In the genomic region with DNA sequence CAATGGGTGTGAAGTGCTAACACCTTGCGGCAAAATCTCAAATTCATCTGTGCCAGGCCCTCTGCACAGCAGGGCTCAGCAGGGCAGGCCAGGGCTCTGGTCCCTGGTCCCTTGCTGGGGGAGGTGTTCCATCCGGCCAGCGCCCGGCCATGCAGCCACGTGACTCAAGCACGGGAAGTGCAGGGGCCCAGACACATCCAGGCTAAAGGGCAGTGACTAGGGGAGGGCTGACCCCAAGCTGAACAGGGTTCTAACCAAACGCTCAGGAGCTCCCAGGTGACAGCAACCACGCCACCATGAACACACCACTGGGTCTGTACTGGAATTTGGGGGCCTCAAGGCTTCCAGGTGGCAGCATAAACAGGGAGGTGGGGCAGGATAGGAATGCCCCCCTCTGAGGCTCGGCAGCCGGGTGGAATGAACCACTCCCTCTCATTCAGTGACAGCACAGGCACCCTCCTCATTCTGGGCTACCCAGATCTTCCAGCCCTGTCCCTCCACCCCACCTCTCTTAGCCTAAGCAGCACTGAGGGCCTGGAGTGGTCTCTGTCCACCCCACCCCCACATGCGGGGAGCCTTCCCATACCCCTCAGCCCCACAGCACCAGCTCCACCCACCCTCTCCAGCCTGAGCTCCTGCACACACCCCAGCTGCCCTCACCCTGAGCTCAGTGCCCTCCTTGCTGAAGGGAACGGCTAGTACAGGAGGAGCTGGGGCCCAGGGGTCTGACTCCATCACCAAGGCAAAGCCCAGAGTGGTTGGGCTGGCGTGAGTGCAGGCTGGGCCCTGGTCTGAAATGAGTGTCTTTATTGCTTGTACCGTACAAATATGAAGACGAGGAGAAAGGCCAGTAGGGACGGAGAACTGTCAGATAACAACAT, we compare ENCODE assay signal across 13 cellular contexts. TPM values are rescaled to one million over a fixed set of nuclear protein-coding genes. Genes with fewer than 3 reads are reported as not detected.
DNase-seq lines count a peak whose midpoint lies in the region; ATAC-seq, FAIRE-seq and TF ChIP-seq lines count a peak whose summit lies in the region.
"Had no signal": no experiment of that assay in that cellular context is flagged by ENCODE, and none has a peak within 500 bp of the region (broad histone marks: within the 10 kb centered on the region; RNA-seq: fewer than 3 reads in every experiment).

No MANE protein-coding gene starts in this region.

- H4K20me1 ChIP-seq in HepG2 (ENCODE audit: insufficient read depth, low read length) = no peaks in the 10 kb centered on the region
- H4K20me1 ChIP-seq in mammary epithelial cell (ENCODE audit: insufficient read depth, low read length) = peaks cover 2% of the 10 kb centered on the region
- no peaks in the 10 kb centered on the region; the same call in 1 of the 2 replicates for H4K20me1 ChIP-seq in OCI-LY7 (ENCODE audit: insufficient read depth, low read length)

- in situ Hi-C loops in HepG2 (cut with HindIII; ENCODE audit: extremely low pct_ligation_motif_present, low pct_unique_long_range_greater_than_20kb) = no loop called here
- in situ Hi-C loops in mammary epithelial cell (cut with MboI; ENCODE audit: low sequenced_read_pairs in 2 of 2) = no loop called here

- dilution Hi-C loops in mammary epithelial cell (cut with HindIII; ENCODE audit: low sequenced_read_pairs) = no loop called here

- intact Hi-C loops in Right ventricle myocardium inferior (cut with DNase I) = no loop called here
- intact Hi-C loops in cardiac septum (cut with DNase I) = no loop called here
- intact Hi-C loops in HepG2 (cut with micrococcal nuclease; ENCODE audit: unreplicated experiment) = no loop called here
- intact Hi-C loops in mammary epithelial cell (cut with micrococcal nuclease) = no loop called here
- intact Hi-C loops in OCI-LY7 (cut with micrococcal nuclease; ENCODE audit: unreplicated experiment) = no loop called here

- no peak overlapping the region for H3K4me3 Mint-ChIP-seq in endodermal cell
- H3K4me3 Mint-ChIP-seq: activated CD4-positive, alpha-beta T cell treated with anti-CD3 and anti-CD28 coated beads for 36 hours had no signal

- TF ChIP-seq CTCF in endodermal cell (conservative IDR thresholded peaks at IDR 0.05) (no peak), HepG2 (CRISPR knock-in tag; IDR thresholded peaks at IDR 0.05) (peak; percentile 24; the same call in 1 of the 2 replicates), mammary epithelial cell (conservative IDR thresholded peaks at IDR 0.05 in 1 of 2, IDR thresholded peaks at IDR 0.05 in 1 of 2; ENCODE audit: extremely low read depth in 1 of 2, insufficient read depth in 1 of 2, low read depth in 1 of 2, low read length in 2 of 2) (no peak), OCI-LY7 (conservative IDR thresholded peaks at IDR 0.05; ENCODE audit: low read length) (no peak)

- H2AFZ ChIP-seq in HepG2 (ENCODE audit: low read length) (no peak overlapping the region), mammary epithelial cell (ENCODE audit: low read depth, low read length) (no peak overlapping the region), OCI-LY7 (ENCODE audit: low read length) (no peak overlapping the region)

- peaks cover 22% of the 10 kb centered on the region for H3K4me1 Mint-ChIP-seq in endodermal cell

- no peaks in the 10 kb centered on the region for H3K9me3 ChIP-seq in endodermal cell (ENCODE audit: control insufficient read depth, low read length)
- no peaks in the 10 kb centered on the region for H3K9me3 ChIP-seq in HepG2 (ENCODE audit: low read length)
- no peaks in the 10 kb centered on the region for H3K9me3 ChIP-seq in mammary epithelial cell (replicated peaks; ENCODE audit: insufficient read depth, low read length)
- H3K9me3 ChIP-seq in OCI-LY7 (ENCODE audit: low read length) = no peaks in the 10 kb centered on the region
- H3K9me3 ChIP-seq: pancreas had no signal

- peak overlapping the region; percentile 21 for H3K27ac ChIP-seq in endodermal cell (ENCODE audit: low read depth, low read length)
- peak overlapping the region; percentile 83 for H3K27ac ChIP-seq in HepG2 (ENCODE audit: extremely low read length, insufficient read depth, low read length)
- no peak overlapping the region for H3K27ac ChIP-seq in mammary epithelial cell (ENCODE audit: insufficient read depth, low read depth, low read length)
- H3K27ac ChIP-seq in OCI-LY7 (ENCODE audit: low read depth, low read length, poor library complexity, severe bottlenecking) = no peak overlapping the region
- H3K27ac ChIP-seq: pancreas had no signal

- peak in 1 of 2 experiments; percentile 67; a peak in 3 of 4 replicates for TF ChIP-seq EP300 in HepG2 (IDR thresholded peaks at IDR 0.05; ENCODE audit: low read depth in 2 of 2, low read length in 2 of 2)
- peak; percentile 69 for TF ChIP-seq EP300 in HepG2 (CRISPR knock-in tag; IDR thresholded peaks at IDR 0.05; ENCODE audit: borderline replicate concordance)

- H3K27ac Mint-ChIP-seq in endodermal cell = peak overlapping the region; percentile 72
- H3K27ac Mint-ChIP-seq: activated CD4-positive, alpha-beta T cell treated with anti-CD3 and anti-CD28 coated beads for 36 hours had no signal

- peak overlapping the region; percentile 91 for H3K4me2 ChIP-seq in HepG2 (ENCODE audit: low read depth, low read length)
- H3K4me2 ChIP-seq in mammary epithelial cell (ENCODE audit: insufficient read depth, low read depth, low read length) = no peak overlapping the region
- no peak overlapping the region for H3K4me2 ChIP-seq in OCI-LY7 (ENCODE audit: low read length)

- H3K9ac ChIP-seq in endodermal cell (ENCODE audit: extremely low read depth, low read length, poor library complexity, severe bottlenecking) (no peak overlapping the region), HepG2 (ENCODE audit: insufficient read depth, low read depth, low read length) (peak overlapping the region; percentile 71), mammary epithelial cell (ENCODE audit: insufficient read depth, low read length) (no peak overlapping the region)

- TSS peak; percentile 82 for BruUV-seq in HepG2 (replicated peaks; lab: Mats Ljungman, UMichigan)
- no TSS peak for BruUV-seq in mammary epithelial cell (replicated peaks; lab: Mats Ljungman, UMichigan)
- BruUV-seq in OCI-LY7 (replicated peaks; lab: Mats Ljungman, UMichigan) = no TSS peak

- H3K9me3 Mint-ChIP-seq in endodermal cell = no peaks in the 10 kb centered on the region

- DNase-seq in Right ventricle myocardium inferior (ENCODE audit: missing footprints) (no peak), cardiac septum (ENCODE audit: low spot score) (no peak), endodermal cell (peak; percentile 81), HepG2 (ENCODE audit: low spot score) (peak; percentile 82), mammary epithelial cell (no peak), OCI-LY7 (ENCODE audit: low spot score) (no peak), mucosa of gallbladder (ENCODE audit: low spot score) (no peak)
- DNase-seq in activated T-cell treated with anti-CD3 and anti-CD28 coated beads, Interleukin-2, amount 50 U/mL, for 1 hour = no peak
- DNase-seq: activated CD4-positive, alpha-beta T cell treated with anti-CD3 and anti-CD28 coated beads for 36 hours; effector CD4-positive, alpha-beta T cell; NCI-H1930 had no signal

- CTCF ChIA-PET in HepG2 (lab: Yijun Ruan, JAX; ENCODE audit: low intra/inter-chr PET ratio, low total read pairs) = no interaction called here
- CTCF ChIA-PET in mammary epithelial cell (lab: Charles Lee; ENCODE audit: low non-redundant PET) = interaction anchor here (0.6 kb wide), 1 partner anchor 84 kb away, joined by 3 read pairs; no protein-coding TSS in a partner anchor
- CTCF ChIA-PET in OCI-LY7 (lab: Charles Lee; ENCODE audit: unreplicated experiment) = no interaction called here

- H3K4me1 ChIP-seq in endodermal cell (ENCODE audit: control insufficient read depth, insufficient read depth, low read length) (peaks cover 12% of the 10 kb centered on the region), HepG2 (ENCODE audit: insufficient read depth, low read length) (peaks cover 63% of the 10 kb centered on the region), mammary epithelial cell (ENCODE audit: insufficient read depth, low read length) (peaks cover under 1% of the 10 kb centered on the region), OCI-LY7 (ENCODE audit: insufficient read depth, low read length, poor library complexity, severe bottlenecking) (no peaks in the 10 kb centered on the region)
- H3K4me1 ChIP-seq: pancreas had no signal

- H3K36me3 ChIP-seq in endodermal cell (ENCODE audit: control insufficient read depth, insufficient read depth, low read length) = peaks cover 10% of the 10 kb centered on the region
- peaks cover 17% of the 10 kb centered on the region in 2 experiments; a peak in 4 of 5 replicates for H3K36me3 ChIP-seq in HepG2 (replicated peaks in 1 of 2; ENCODE audit: control insufficient read depth in 1 of 2, insufficient read depth in 2 of 2, low read length in 2 of 2)
- peaks cover 7% of the 10 kb centered on the region for H3K36me3 ChIP-seq in mammary epithelial cell (ENCODE audit: insufficient read depth, low read length)
- H3K36me3 ChIP-seq in OCI-LY7 (ENCODE audit: insufficient read depth, low read length) = peaks cover 23% of the 10 kb centered on the region; the same call in 1 of the 2 replicates

- peaks cover 14% of the 10 kb centered on the region for H3K36me3 Mint-ChIP-seq in endodermal cell (ENCODE audit: low read depth)

- H3K27me3 Mint-ChIP-seq in endodermal cell (ENCODE audit: insufficient read depth) = peaks cover 15% of the 10 kb centered on the region

- TF ChIP-seq POLR2A in HepG2 (IDR thresholded peaks at IDR 0.05; ENCODE audit: insufficient read depth in 1 of 2, low read depth in 2 of 2, low read length in 2 of 2) = peak; percentile 73 to 85

- TF ChIP-seq RAD21 in HepG2 (CRISPR knock-in tag; IDR thresholded peaks at IDR 0.05) = no peak

- H3K4me3 ChIP-seq in endodermal cell (ENCODE audit: low read length) = no peak overlapping the region
- H3K4me3 ChIP-seq in HepG2 (replicated peaks in 1 of 3; ENCODE audit: insufficient read depth in 1 of 3, low read depth in 2 of 3, low read length in 3 of 3) = peak overlapping the region; percentile 27 to 69 (median 55); a peak in 5 of 6 replicates
- no peak overlapping the region for H3K4me3 ChIP-seq in mammary epithelial cell (replicated peaks in 1 of 3; ENCODE audit: insufficient read depth in 1 of 3, low read depth in 2 of 3, low read length in 3 of 3)
- no peak overlapping the region for H3K4me3 ChIP-seq in OCI-LY7 (ENCODE audit: low read depth, low read length, poor library complexity, severe bottlenecking)
- H3K4me3 ChIP-seq: pancreas had no signal

- POLR2A ChIA-PET in HepG2 (lab: Yijun Ruan, JAX) = interaction anchor here (0.9 to 2.7 kb wide), 7 partner anchors 9 to 201 kb away, joined by 3 to 25 read pairs (median 5); partner anchors contain the start of genes MAP3K10 and SERTAD1
- POLR2A ChIA-PET in OCI-LY7 (lab: Charles Lee) = no interaction called here

- WGBS in endodermal cell (ENCODE audit: insufficient coverage in 1 of 2, insufficient read length in 1 of 2), 2 experiments = 46 to 51% methylated on average over 9 to 14 of the region's 16 CpGs
- WGBS in HepG2 (ENCODE audit: low lambda C conversion rate) = 12% methylated on average over 9 of the region's 16 CpGs
- WGBS in mammary epithelial cell (ENCODE audit: low coverage, missing lambda C conversion rate) = 100% methylated on average over 5 of the region's 16 CpGs

- H3K9me2 ChIP-seq in OCI-LY7 (ENCODE audit: insufficient read depth, low read length) = no peaks in the 10 kb centered on the region

- peak; percentile 95 for FAIRE-seq in HepG2 (lab: Jason Lieb, UNC)
- FAIRE-seq: pancreas had no signal

- H3K27me3 ChIP-seq in endodermal cell (ENCODE audit: control insufficient read depth, insufficient read depth, low read length, poor library complexity, severe bottlenecking) (no peaks in the 10 kb centered on the region), HepG2 (ENCODE audit: control insufficient read depth in 1 of 2, insufficient read depth in 2 of 2, low read length in 2 of 2) (no peaks in the 10 kb centered on the region), mammary epithelial cell (ENCODE audit: insufficient read depth, low read length) (no peaks in the 10 kb centered on the region)

- peak; percentile 51 for ATAC-seq in Right ventricle myocardium inferior
- peak; percentile 86 for ATAC-seq in HepG2
- ATAC-seq: activated CD4-positive, alpha-beta T cell treated with anti-CD3 and anti-CD28 coated beads for 36 hours had no signal

- H3K79me2 ChIP-seq in HepG2 (ENCODE audit: insufficient read depth, low read length) (no peaks in the 10 kb centered on the region), mammary epithelial cell (ENCODE audit: insufficient read depth, low read length) (no peaks in the 10 kb centered on the region), OCI-LY7 (ENCODE audit: insufficient read depth, low read depth, low read length) (no peaks in the 10 kb centered on the region)

RNA-seq across cellular contexts. Expression of gene CCNP, which starts 5.3 kb away (rescaled TPM):
- total RNA-seq in Right ventricle myocardium inferior (not detected), cardiac septum (0.32 TPM), endodermal cell (1 to 10 TPM in 1 of 2 donors, under 1 TPM in 1; 0.73 to 1.4 TPM), HepG2 (2016; rRNA removed; fragmentation: Illumina TruSeq; extraction: Trizol) (0.66 and 1.1 TPM in 2 replicates), mammary epithelial cell (under 1 TPM in 1 of 2 donors, not detected in 1; 0.26 TPM), OCI-LY7 (2022) (0.48 and 0.61 TPM in 2 replicates), mucosa of gallbladder (0.43 TPM)
- polyA plus RNA-seq in endodermal cell (2013, experiment 1 of 2) = 0.21 TPM
- 0.41 TPM for polyA plus RNA-seq in endodermal cell (2013, experiment 2 of 2)
- total RNA-seq in HepG2 (2016; cell fraction: cytosol; rRNA removed; fragmentation: Illumina TruSeq; extraction: Trizol; ENCODE audit: low read depth) = 0.20 and 0.35 TPM in 2 replicates
- 0.85 and 1.1 TPM in 2 replicates for total RNA-seq in HepG2 (2016; cell fraction: insoluble cytoplasmic fraction; rRNA removed; fragmentation: Illumina TruSeq; extraction: Trizol)
- 0.74 and 0.79 TPM in 2 replicates for total RNA-seq in HepG2 (2016; cell fraction: membrane; rRNA removed; fragmentation: Illumina TruSeq; extraction: Trizol)
- 0.69 and 0.96 TPM in 2 replicates for total RNA-seq in HepG2 (2016; cell fraction: nucleus; rRNA removed; fragmentation: Illumina TruSeq; extraction: Trizol)
- polyA plus RNA-seq in HepG2 (2011; rRNA removed) (1.8 and 2.8 TPM in 2 replicates), mammary epithelial cell (not detected)
- 1.7 and 2.0 TPM in 2 replicates for polyA plus RNA-seq in HepG2 (2011; cell fraction: cytosol; rRNA removed)
- 7.9 and 8.4 TPM in 2 replicates for polyA plus RNA-seq in HepG2 (2011; cell fraction: nucleus; rRNA removed)
- polyA plus RNA-seq in HepG2 (2012) = 2.0 and 2.9 TPM in 2 replicates
- polyA plus RNA-seq in HepG2 (2016; cell fraction: cytosol; fragmentation: Illumina TruSeq; extraction: Trizol; ENCODE audit: low read depth) = 0.25 and 0.58 TPM in 2 replicates
- 1.0 and 1.2 TPM in 2 replicates for polyA plus RNA-seq in HepG2 (2016; cell fraction: insoluble cytoplasmic fraction; fragmentation: Illumina TruSeq; extraction: Trizol; ENCODE audit: low read depth)
- polyA plus RNA-seq in HepG2 (2016; cell fraction: membrane; fragmentation: Illumina TruSeq; extraction: Trizol; ENCODE audit: low read depth) = 0.49 and 0.52 TPM in 2 replicates
- polyA plus RNA-seq in HepG2 (2016; cell fraction: nucleus; fragmentation: Illumina TruSeq; extraction: Trizol; ENCODE audit: insufficient read depth, low read depth) = 2.3 and 2.8 TPM in 2 replicates
- 0.07 and 2.4 TPM in 2 replicates for polyA minus RNA-seq in HepG2 (2011; rRNA and poly(A)+ RNA removed; ENCODE audit: low replicate concordance)
- polyA minus RNA-seq in HepG2 (2011; cell fraction: cytosol; rRNA and poly(A)+ RNA removed) = 0.79 and 1.1 TPM in 2 replicates
- polyA minus RNA-seq in HepG2 (2011; cell fraction: nucleus; rRNA and poly(A)+ RNA removed) = 0.90 and 1.2 TPM in 2 replicates
- polyA minus RNA-seq in mammary epithelial cell = not detected
- total RNA-seq in OCI-LY7 (2014; rRNA removed; shearing (Covaris generic)) = 0.54 and 0.59 TPM in 2 replicates

RNA-seq across cellular contexts. Expression of gene TTC9B, which starts 13.6 kb away (rescaled TPM):
- total RNA-seq in Right ventricle myocardium inferior (not detected), cardiac septum (not detected), endodermal cell (not detected), HepG2 (2016; rRNA removed; fragmentation: Illumina TruSeq; extraction: Trizol) (not detected in 2 replicates), mammary epithelial cell (not detected), OCI-LY7 (2022) (not detected in 2 replicates), mucosa of gallbladder (not detected)
- polyA plus RNA-seq in endodermal cell (2013, experiment 1 of 2) = 1.3 TPM
- 0.91 TPM for polyA plus RNA-seq in endodermal cell (2013, experiment 2 of 2)
- total RNA-seq in HepG2 (2016; cell fraction: cytosol; rRNA removed; fragmentation: Illumina TruSeq; extraction: Trizol; ENCODE audit: low read depth) = not detected in 2 replicates
- total RNA-seq in HepG2 (2016; cell fraction: insoluble cytoplasmic fraction; rRNA removed; fragmentation: Illumina TruSeq; extraction: Trizol) = not detected in 2 replicates
- not detected in 2 replicates for total RNA-seq in HepG2 (2016; cell fraction: membrane; rRNA removed; fragmentation: Illumina TruSeq; extraction: Trizol)
- total RNA-seq in HepG2 (2016; cell fraction: nucleus; rRNA removed; fragmentation: Illumina TruSeq; extraction: Trizol) = not detected in 2 replicates
- polyA plus RNA-seq in HepG2 (2011; rRNA removed) (not detected in 2 replicates), mammary epithelial cell (not detected)
- not detected in 2 replicates for polyA plus RNA-seq in HepG2 (2011; cell fraction: cytosol; rRNA removed)
- 0.05 TPM in 1 of 2 replicates, not detected in the other for polyA plus RNA-seq in HepG2 (2011; cell fraction: nucleus; rRNA removed)
- polyA plus RNA-seq in HepG2 (2012) = 0.08 and 0.27 TPM in 2 replicates
- polyA plus RNA-seq in HepG2 (2016; cell fraction: cytosol; fragmentation: Illumina TruSeq; extraction: Trizol; ENCODE audit: low read depth) = not detected in 2 replicates
- polyA plus RNA-seq in HepG2 (2016; cell fraction: insoluble cytoplasmic fraction; fragmentation: Illumina TruSeq; extraction: Trizol; ENCODE audit: low read depth) = not detected in 2 replicates
- polyA plus RNA-seq in HepG2 (2016; cell fraction: membrane; fragmentation: Illumina TruSeq; extraction: Trizol; ENCODE audit: low read depth) = not detected in 2 replicates
- polyA plus RNA-seq in HepG2 (2016; cell fraction: nucleus; fragmentation: Illumina TruSeq; extraction: Trizol; ENCODE audit: insufficient read depth, low read depth) = not detected in 2 replicates
- not detected in 2 replicates for polyA minus RNA-seq in HepG2 (2011; rRNA and poly(A)+ RNA removed; ENCODE audit: low replicate concordance)
- polyA minus RNA-seq in HepG2 (2011; cell fraction: cytosol; rRNA and poly(A)+ RNA removed) = not detected in 2 replicates
- polyA minus RNA-seq in HepG2 (2011; cell fraction: nucleus; rRNA and poly(A)+ RNA removed) = not detected in 2 replicates
- not detected for polyA minus RNA-seq in mammary epithelial cell
- total RNA-seq in OCI-LY7 (2014; rRNA removed; shearing (Covaris generic)) = not detected in 2 replicates
- total RNA-seq: A673; activated CD4-positive, alpha-beta T cell treated with anti-CD3 and anti-CD28 coated beads for 36 hours; pancreas had no signal

RNA-seq across cellular contexts. Expression of gene MAP3K10, which starts 40.6 kb away (rescaled TPM):
- 22.7 TPM for total RNA-seq in Right ventricle myocardium inferior
- 17.6 TPM for total RNA-seq in cardiac septum
- 10 to 100 TPM; 35.2 to 39.3 TPM for total RNA-seq in endodermal cell
- polyA plus RNA-seq in endodermal cell (2013, experiment 1 of 2) = 23.2 TPM
- polyA plus RNA-seq in endodermal cell (2013, experiment 2 of 2) = 23.8 TPM
- 1.9 and 3.4 TPM in 2 replicates for total RNA-seq in HepG2 (2016; rRNA removed; fragmentation: Illumina TruSeq; extraction: Trizol)
- 3.4 and 3.7 TPM in 2 replicates for total RNA-seq in HepG2 (2016; cell fraction: cytosol; rRNA removed; fragmentation: Illumina TruSeq; extraction: Trizol; ENCODE audit: low read depth)
- total RNA-seq in HepG2 (2016; cell fraction: insoluble cytoplasmic fraction; rRNA removed; fragmentation: Illumina TruSeq; extraction: Trizol) = 1.5 and 4.3 TPM in 2 replicates
- total RNA-seq in HepG2 (2016; cell fraction: membrane; rRNA removed; fragmentation: Illumina TruSeq; extraction: Trizol) = 2.3 and 3.1 TPM in 2 replicates
- 4.8 and 6.5 TPM in 2 replicates for total RNA-seq in HepG2 (2016; cell fraction: nucleus; rRNA removed; fragmentation: Illumina TruSeq; extraction: Trizol)
- polyA plus RNA-seq in HepG2 (2011; rRNA removed) = 5.0 and 6.7 TPM in 2 replicates
- 2.4 and 4.6 TPM in 2 replicates for polyA plus RNA-seq in HepG2 (2011; cell fraction: cytosol; rRNA removed)
- 28.9 and 39.9 TPM in 2 replicates for polyA plus RNA-seq in HepG2 (2011; cell fraction: nucleus; rRNA removed)
- polyA plus RNA-seq in HepG2 (2012) = 4.5 and 7.7 TPM in 2 replicates
- 1.1 and 1.2 TPM in 2 replicates for polyA plus RNA-seq in HepG2 (2016; cell fraction: cytosol; fragmentation: Illumina TruSeq; extraction: Trizol; ENCODE audit: low read depth)
- 2.1 and 3.6 TPM in 2 replicates for polyA plus RNA-seq in HepG2 (2016; cell fraction: insoluble cytoplasmic fraction; fragmentation: Illumina TruSeq; extraction: Trizol; ENCODE audit: low read depth)
- polyA plus RNA-seq in HepG2 (2016; cell fraction: membrane; fragmentation: Illumina TruSeq; extraction: Trizol; ENCODE audit: low read depth) = 2.5 and 3.9 TPM in 2 replicates
- polyA plus RNA-seq in HepG2 (2016; cell fraction: nucleus; fragmentation: Illumina TruSeq; extraction: Trizol; ENCODE audit: insufficient read depth, low read depth) = 14.6 and 16.4 TPM in 2 replicates
- 9.5 and 13.6 TPM in 2 replicates for polyA minus RNA-seq in HepG2 (2011; rRNA and poly(A)+ RNA removed; ENCODE audit: low replicate concordance)
- 3.7 and 4.1 TPM in 2 replicates for polyA minus RNA-seq in HepG2 (2011; cell fraction: cytosol; rRNA and poly(A)+ RNA removed)
- polyA minus RNA-seq in HepG2 (2011; cell fraction: nucleus; rRNA and poly(A)+ RNA removed) = 9.0 and 9.3 TPM in 2 replicates
- 10 to 100 TPM in 1 of 2 donors, 1 to 10 TPM in 1; 7.8 to 16.0 TPM for total RNA-seq in mammary epithelial cell
- 2.7 TPM for polyA plus RNA-seq in mammary epithelial cell
- polyA minus RNA-seq in mammary epithelial cell = 1.2 TPM
- total RNA-seq in OCI-LY7 (2014; rRNA removed; shearing (Covaris generic)) = 20.6 and 20.7 TPM in 2 replicates
- 32.5 and 38.4 TPM in 2 replicates for total RNA-seq in OCI-LY7 (2022)
- total RNA-seq in mucosa of gallbladder = 25.8 TPM

RNA-seq across cellular contexts. Expression of gene AKT2, which starts 53.4 kb away (rescaled TPM):
- total RNA-seq in Right ventricle myocardium inferior (114 TPM), cardiac septum (116 TPM), endodermal cell (100 to 1,000 TPM; 190 to 208 TPM), HepG2 (2016; rRNA removed; fragmentation: Illumina TruSeq; extraction: Trizol) (82.1 and 82.7 TPM in 2 replicates), mammary epithelial cell (100 to 1,000 TPM in 1 of 2 donors, 10 to 100 TPM in 1; 87.5 to 124 TPM), OCI-LY7 (2022) (192 and 197 TPM in 2 replicates), mucosa of gallbladder (119 TPM)
- 107 TPM for polyA plus RNA-seq in endodermal cell (2013, experiment 1 of 2)
- polyA plus RNA-seq in endodermal cell (2013, experiment 2 of 2) = 99.8 TPM
- 42.1 and 44.9 TPM in 2 replicates for total RNA-seq in HepG2 (2016; cell fraction: cytosol; rRNA removed; fragmentation: Illumina TruSeq; extraction: Trizol; ENCODE audit: low read depth)
- total RNA-seq in HepG2 (2016; cell fraction: insoluble cytoplasmic fraction; rRNA removed; fragmentation: Illumina TruSeq; extraction: Trizol) = 70.8 and 81.6 TPM in 2 replicates
- 96.0 and 104 TPM in 2 replicates for total RNA-seq in HepG2 (2016; cell fraction: membrane; rRNA removed; fragmentation: Illumina TruSeq; extraction: Trizol)
- total RNA-seq in HepG2 (2016; cell fraction: nucleus; rRNA removed; fragmentation: Illumina TruSeq; extraction: Trizol) = 55.8 and 67.9 TPM in 2 replicates
- polyA plus RNA-seq in HepG2 (2011; rRNA removed) (173 and 182 TPM in 2 replicates), mammary epithelial cell (116 TPM)
- polyA plus RNA-seq in HepG2 (2011; cell fraction: cytosol; rRNA removed) = 88.4 and 94.7 TPM in 2 replicates
- 432 and 533 TPM in 2 replicates for polyA plus RNA-seq in HepG2 (2011; cell fraction: nucleus; rRNA removed)
- 72.7 and 74.6 TPM in 2 replicates for polyA plus RNA-seq in HepG2 (2012)
- polyA plus RNA-seq in HepG2 (2016; cell fraction: cytosol; fragmentation: Illumina TruSeq; extraction: Trizol; ENCODE audit: low read depth) = 39.5 and 46.3 TPM in 2 replicates
- 92.6 and 106 TPM in 2 replicates for polyA plus RNA-seq in HepG2 (2016; cell fraction: insoluble cytoplasmic fraction; fragmentation: Illumina TruSeq; extraction: Trizol; ENCODE audit: low read depth)
- 95.0 and 114 TPM in 2 replicates for polyA plus RNA-seq in HepG2 (2016; cell fraction: membrane; fragmentation: Illumina TruSeq; extraction: Trizol; ENCODE audit: low read depth)
- 169 and 178 TPM in 2 replicates for polyA plus RNA-seq in HepG2 (2016; cell fraction: nucleus; fragmentation: Illumina TruSeq; extraction: Trizol; ENCODE audit: insufficient read depth, low read depth)
- 115 and 187 TPM in 2 replicates for polyA minus RNA-seq in HepG2 (2011; rRNA and poly(A)+ RNA removed; ENCODE audit: low replicate concordance)
- 55.0 and 56.5 TPM in 2 replicates for polyA minus RNA-seq in HepG2 (2011; cell fraction: cytosol; rRNA and poly(A)+ RNA removed)
- polyA minus RNA-seq in HepG2 (2011; cell fraction: nucleus; rRNA and poly(A)+ RNA removed) = 77.1 and 89.5 TPM in 2 replicates
- polyA minus RNA-seq in mammary epithelial cell = 261 TPM
- total RNA-seq in OCI-LY7 (2014; rRNA removed; shearing (Covaris generic)) = 97.8 and 116 TPM in 2 replicates

Comparison
In these comparisons a context has a peak if more than half of its experiments do, and no peak if none do; other contexts are left out.
1. DNase-seq: peak in endodermal cell (single experiment) and HepG2 (single experiment); none in Right ventricle myocardium inferior (single experiment), cardiac septum (single experiment), mammary epithelial cell (single experiment), OCI-LY7 (single experiment), activated T-cell treated with anti-CD3 and anti-CD28 coated beads, Interleukin-2, amount 50 U/mL, for 1 hour (single experiment) and mucosa of gallbladder (single experiment).
2. H3K27ac ChIP-seq: peak in endodermal cell (single experiment) and HepG2 (single experiment); none in mammary epithelial cell (single experiment) and OCI-LY7 (single experiment).
3. H3K4me3 ChIP-seq: peak in HepG2 (3 of 3); none in endodermal cell (single experiment), mammary epithelial cell (0 of 3) and OCI-LY7 (single experiment).